In the genomic region with DNA sequence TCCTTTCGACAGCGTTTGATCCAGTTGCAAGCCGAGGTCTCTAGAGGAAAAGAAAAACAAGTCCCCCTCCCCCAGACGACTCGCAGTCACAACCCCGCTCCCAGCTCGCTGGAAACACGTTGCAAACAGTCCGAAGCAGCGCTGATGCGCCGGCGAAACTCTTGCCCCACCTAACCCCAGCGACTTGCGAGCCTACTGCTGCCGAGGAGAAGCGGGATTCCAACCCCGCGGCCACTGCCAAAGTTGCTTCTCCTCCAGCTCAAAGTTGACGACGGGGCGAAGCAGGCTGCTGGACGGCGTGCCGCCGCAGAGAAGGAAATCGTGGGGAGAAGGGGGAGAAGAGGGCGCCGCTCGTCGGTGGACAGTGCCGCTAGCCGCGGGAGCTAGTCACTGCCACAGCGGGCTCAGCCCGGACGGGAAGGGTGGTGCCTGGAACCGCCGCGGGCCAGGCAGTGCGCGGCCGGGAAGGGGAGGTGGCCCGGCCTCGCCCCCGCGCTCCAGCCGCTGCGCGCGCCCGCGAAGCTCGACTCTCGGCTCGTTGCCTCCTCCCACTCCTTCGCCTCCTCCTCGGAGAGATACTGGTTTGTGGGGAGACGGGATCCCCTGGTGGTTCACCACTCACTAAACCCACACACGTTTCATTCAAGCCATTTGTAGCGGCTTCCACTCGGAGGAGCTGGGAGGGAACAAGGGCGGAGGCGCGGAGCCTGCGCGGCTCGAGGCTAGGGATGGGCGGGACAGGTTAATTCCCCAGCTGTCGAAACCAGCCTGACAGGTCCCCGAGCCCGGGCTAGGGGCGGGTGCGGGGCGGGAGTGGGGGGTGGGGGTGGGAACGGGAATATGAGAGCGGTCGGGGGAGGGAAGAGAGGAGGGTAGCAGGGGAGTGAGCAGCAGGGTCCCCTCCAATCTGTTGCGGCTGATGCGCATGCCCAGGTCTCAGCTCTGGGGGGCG, we compare ENCODE assay signal across 9 cellular contexts. TPM values are rescaled to one million over a fixed set of nuclear protein-coding genes. Genes with fewer than 3 reads are reported as not detected.
A peak's percentile ranks its signal among the peaks of the same experiment; 100 is the strongest.
DNase-seq lines count a peak whose midpoint lies in the region; ATAC-seq, FAIRE-seq and TF ChIP-seq lines count a peak whose summit lies in the region.
"Had no signal": no experiment of that assay in that cellular context is flagged by ENCODE, and none has a peak within 500 bp of the region (broad histone marks: within the 10 kb centered on the region; RNA-seq: fewer than 3 reads in every experiment).

A gene with protein sequence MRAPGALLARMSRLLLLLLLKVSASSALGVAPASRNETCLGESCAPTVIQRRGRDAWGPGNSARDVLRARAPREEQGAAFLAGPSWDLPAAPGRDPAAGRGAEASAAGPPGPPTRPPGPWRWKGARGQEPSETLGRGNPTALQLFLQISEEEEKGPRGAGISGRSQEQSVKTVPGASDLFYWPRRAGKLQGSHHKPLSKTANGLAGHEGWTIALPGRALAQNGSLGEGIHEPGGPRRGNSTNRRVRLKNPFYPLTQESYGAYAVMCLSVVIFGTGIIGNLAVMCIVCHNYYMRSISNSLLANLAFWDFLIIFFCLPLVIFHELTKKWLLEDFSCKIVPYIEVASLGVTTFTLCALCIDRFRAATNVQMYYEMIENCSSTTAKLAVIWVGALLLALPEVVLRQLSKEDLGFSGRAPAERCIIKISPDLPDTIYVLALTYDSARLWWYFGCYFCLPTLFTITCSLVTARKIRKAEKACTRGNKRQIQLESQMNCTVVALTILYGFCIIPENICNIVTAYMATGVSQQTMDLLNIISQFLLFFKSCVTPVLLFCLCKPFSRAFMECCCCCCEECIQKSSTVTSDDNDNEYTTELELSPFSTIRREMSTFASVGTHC (minus strand): TSS at position 392 of the 952 bp plus-strand sequence. CDS start 816 bp downstream, outside the sequence.

- no peaks in the 10 kb centered on the region for H3K9me1 ChIP-seq in keratinocyte (ENCODE audit: control insufficient read depth, extremely low read depth, insufficient read depth, low read length)

- under 1% methylated on average over 56 of the region's 81 CpGs for WGBS in smooth muscle cell (ENCODE audit: low lambda C conversion rate)

- H3K9me3 ChIP-seq in keratinocyte (ENCODE audit: control insufficient read depth, low read depth, low read length) (no peaks in the 10 kb centered on the region), smooth muscle cell (replicated peaks; ENCODE audit: low read depth) (no peaks in the 10 kb centered on the region)

- no peaks in the 10 kb centered on the region for H3K36me3 ChIP-seq in keratinocyte (ENCODE audit: control insufficient read depth in 2 of 2, extremely low read depth in 1 of 2, insufficient read depth in 2 of 2, low read length in 2 of 2)
- no peaks in the 10 kb centered on the region for H3K36me3 ChIP-seq in smooth muscle cell (ENCODE audit: low read depth)

- H2AFZ ChIP-seq in keratinocyte (ENCODE audit: control insufficient read depth, low read length): peak within 1 kb of the TSS; percentile 94
- peak within 1 kb of the TSS; percentile 89 for H2AFZ ChIP-seq in smooth muscle cell (ENCODE audit: low read depth)

- dilution Hi-C loops in keratinocyte (cut with MboI; ENCODE audit: extremely low pct_ligation_motif_present, low sequenced_read_pairs): loop anchor here (25.0 kb wide), 1 partner anchor 603 kb away; no protein-coding TSS in a partner anchor

- peak within 1 kb of the TSS; percentile 54 for H3K9ac ChIP-seq in keratinocyte (ENCODE audit: control insufficient read depth, extremely low read depth, insufficient read depth, low read length)
- H3K9ac ChIP-seq in smooth muscle cell (ENCODE audit: low read depth): peak within 1 kb of the TSS; percentile 14

- H3K27me3 ChIP-seq in keratinocyte (ENCODE audit: control insufficient read depth, extremely low read depth, insufficient read depth, low read length): peaks cover 18% of the 10 kb centered on the region
- peaks cover 25% of the 10 kb centered on the region for H3K27me3 ChIP-seq in smooth muscle cell (ENCODE audit: low read depth)

- TF ChIP-seq CTCF in keratinocyte (optimal IDR thresholded peaks at IDR 0.05 in 1 of 3, IDR thresholded peaks at IDR 0.05 in 1 of 3, conservative IDR thresholded peaks at IDR 0.05 in 1 of 3; ENCODE audit: extremely low read depth in 1 of 3, insufficient read depth in 2 of 3, low read length in 3 of 3) (peak; percentile 31 to 63 (median 61)), smooth muscle cell (IDR thresholded peaks at IDR 0.05; ENCODE audit: borderline replicate concordance, insufficient read depth, poor library complexity, severe bottlenecking) (no peak)

- H3K4me2 ChIP-seq in keratinocyte (ENCODE audit: control insufficient read depth, extremely low read depth, insufficient read depth, low read depth, low read length): peak within 1 kb of the TSS; percentile 94
- H3K4me2 ChIP-seq in smooth muscle cell: peak within 1 kb of the TSS; percentile 91

- H4K20me1 ChIP-seq in keratinocyte (ENCODE audit: control insufficient read depth, extremely low read depth, insufficient read depth, low read length) (no peaks in the 10 kb centered on the region), smooth muscle cell (ENCODE audit: low read depth) (no peaks in the 10 kb centered on the region)

- no peak within 1 kb of the TSS for H3K4me3 ChIP-seq in Jurkat, Clone E6-1 (ENCODE audit: low read length)
- H3K4me3 ChIP-seq in keratinocyte (ENCODE audit: control insufficient read depth in 2 of 3, extremely low read depth in 1 of 3, insufficient read depth in 2 of 3, low read depth in 1 of 3, low read length in 3 of 3): peak within 1 kb of the TSS; percentile 53 to 87 (median 73)
- H3K4me3 ChIP-seq in smooth muscle cell: peak within 1 kb of the TSS; percentile 62

- peak; percentile 77 for DNase-seq in GM03348 (ENCODE audit: low spot score)
- DNase-seq in Jurkat, Clone E6-1 (ENCODE audit: low read depth, low spot score): peak; percentile 10
- DNase-seq in SKM-1 (lab: John Stamatoyannopoulos, UW; ENCODE audit: unreplicated experiment): peak; percentile 44
- DNase-seq in cerebellum (ENCODE audit: low spot score): peak; percentile 36
- DNase-seq in keratinocyte (ENCODE audit: low read depth, low spot score): no peak
- no peak for DNase-seq in smooth muscle cell (lab: John Stamatoyannopoulos, UW; ENCODE audit: unreplicated experiment)
- no peak for DNase-seq in RCC 7860 (ENCODE audit: low spot score)

- H3K79me2 ChIP-seq in keratinocyte (ENCODE audit: control insufficient read depth, insufficient read depth, low read length): no peaks in the 10 kb centered on the region
- H3K79me2 ChIP-seq in smooth muscle cell (ENCODE audit: low read depth): peaks cover 6% of the 10 kb centered on the region

- H3F3A ChIP-seq in smooth muscle cell (ENCODE audit: low read depth): no peaks in the 10 kb centered on the region

- FAIRE-seq in keratinocyte (lab: Jason Lieb, UNC) (peak; percentile 72), RCC 7860 (lab: Jason Lieb, UNC) (no peak)
- FAIRE-seq: endometrium had no signal

- H3K27ac ChIP-seq in keratinocyte (ENCODE audit: control insufficient read depth, insufficient read depth, low read length) (no peak within 1 kb of the TSS), smooth muscle cell (ENCODE audit: low read depth) (no peak within 1 kb of the TSS)

- H3K4me1 ChIP-seq in keratinocyte (ENCODE audit: control insufficient read depth, extremely low read depth, insufficient read depth, low read length) (peaks cover 10% of the 10 kb centered on the region), smooth muscle cell (ENCODE audit: low read depth) (no peaks in the 10 kb centered on the region)

- ATAC-seq in GM21723 (IDR thresholded peaks at IDR 0.05; ENCODE audit: unreplicated experiment): peak; percentile 66

RNA-seq across cellular contexts. Expression of the gene that starts here (rescaled TPM):
- polyA plus RNA-seq in Jurkat, Clone E6-1 (2012; ENCODE audit: insufficient read depth, insufficient read length): not detected
- 10.7 TPM for total RNA-seq in cerebellum
- polyA plus RNA-seq in keratinocyte: 0.28 to 0.91 TPM (median 0.58 TPM) in 3 replicates
- polyA plus RNA-seq in keratinocyte (2011; ENCODE audit: low read depth): 0.96 TPM
- polyA plus RNA-seq in keratinocyte (2011; cell fraction: cytosol; rRNA removed): 0.30 and 0.35 TPM in 2 replicates
- polyA plus RNA-seq in keratinocyte (2011; cell fraction: nucleus; rRNA removed): 2.2 and 2.7 TPM in 2 replicates
- polyA plus RNA-seq in keratinocyte (2012; ENCODE audit: low replicate concordance): 1.3 and 1.7 TPM in 2 replicates
- 0.93 to 1.9 TPM (median 1.7 TPM) in 3 replicates for polyA minus RNA-seq in keratinocyte
- 0.96 TPM for polyA minus RNA-seq in keratinocyte (2011; cell fraction: cytosol; rRNA and poly(A)+ RNA removed)
- polyA minus RNA-seq in keratinocyte (2011; cell fraction: nucleus; rRNA and poly(A)+ RNA removed): 3.9 and 4.9 TPM in 2 replicates
- 1.3 and 3.5 TPM in 2 replicates for total RNA-seq in smooth muscle cell
- 0.38 and 6.0 TPM in 2 replicates for polyA plus RNA-seq in smooth muscle cell

Comparison
In these comparisons a context has a peak if more than half of its experiments do, and no peak if none do; other contexts are left out.
1. DNase-seq: peak in GM03348 (single experiment), Jurkat, Clone E6-1 (single experiment), SKM-1 (single experiment) and cerebellum (single experiment); none in keratinocyte (single experiment), smooth muscle cell (single experiment) and RCC 7860 (single experiment).